Comparison of ENCODE assay signal across 8 cellular contexts in the genomic region with DNA sequence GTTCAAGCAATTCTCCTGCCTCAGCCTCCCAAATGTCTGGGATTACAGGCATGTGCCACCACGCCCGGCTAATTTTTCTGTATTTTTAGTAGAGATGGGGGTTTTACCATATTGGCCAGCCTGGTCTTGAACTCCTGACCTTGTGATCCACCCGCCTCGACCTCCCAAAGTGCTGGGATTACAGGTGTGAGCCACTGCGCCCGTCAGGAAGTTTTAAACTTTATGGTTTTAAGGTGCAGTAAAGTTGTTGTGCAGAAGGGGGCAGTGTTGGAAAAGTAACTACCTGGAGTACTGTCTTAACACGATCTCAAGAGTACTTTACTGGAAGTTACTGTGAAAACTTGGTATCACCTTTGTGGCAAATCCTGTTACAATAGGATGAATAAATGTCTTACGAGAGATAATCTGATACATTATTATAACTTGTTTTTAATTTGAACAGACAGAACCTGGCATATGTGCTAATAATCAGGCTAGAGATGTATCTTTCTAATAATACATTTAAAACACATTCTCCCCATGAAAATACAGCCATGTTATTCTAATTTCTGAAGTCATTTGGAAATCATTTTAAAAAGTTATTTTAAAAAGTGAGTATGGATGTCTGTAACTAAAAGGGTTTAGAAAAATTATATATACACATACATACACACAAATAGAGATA. TPM values are rescaled to one million over a fixed set of nuclear protein-coding genes. Genes with fewer than 3 reads are reported as not detected.
DNase-seq lines count a peak whose midpoint lies in the region; ATAC-seq and TF ChIP-seq lines count a peak whose summit lies in the region.

No MANE protein-coding gene starts in this region.

- no peak overlapping the region for H3K27ac Mint-ChIP-seq in activated naive CD4-positive, alpha-beta T cell treated with anti-CD3 and anti-CD28 coated beads, Interleukin-2, amount 10 ng/mL, durations not matched to agents 7 days and 5 days

- peak; percentile 34 for DNase-seq in GF-D8 (lab: John Stamatoyannopoulos, UW)
- DNase-seq in SHP77 (lab: John Stamatoyannopoulos, UW), result peak; percentile 15 to 52
- peak; percentile 70 for DNase-seq in activated naive CD4-positive, alpha-beta T cell treated with anti-CD3 and anti-CD28 coated beads, Interleukin-2, amount 10 ng/mL, durations not matched to agents 7 days and 5 days
- DNase-seq in heart right ventricle, result peak in 1 of 2 donors; percentile 47
- no peak for DNase-seq in sigmoid colon
- DNase-seq in epidermal melanocyte (ENCODE audit: insufficient read length, low spot score), result no peak

- CTCF ChIA-PET in activated naive CD4-positive, alpha-beta T cell treated with anti-CD3 and anti-CD28 coated beads, Interleukin-2, amount 10 ng/mL, durations not matched to agents 7 days and 5 days (lab: Charles Lee), result interaction anchor here (0.9 to 2.6 kb wide), 9 partner anchors 49 to 254 kb away, joined by 3 to 20 read pairs (median 4); partner anchors contain the start of gene TRMT61B

- ATAC-seq in heart right ventricle (peak in 5 of 8 donors; percentile 46 to 67 (median 65)), GM19455 (IDR thresholded peaks at IDR 0.05; ENCODE audit: unreplicated experiment) (no peak)

- H3K9me3 ChIP-seq in heart right ventricle (no peaks in the 10 kb centered on the region), sigmoid colon (no peaks in the 10 kb centered on the region)

- no peaks in the 10 kb centered on the region for H3K9me3 Mint-ChIP-seq in activated naive CD4-positive, alpha-beta T cell treated with anti-CD3 and anti-CD28 coated beads, Interleukin-2, amount 10 ng/mL, durations not matched to agents 7 days and 5 days

- no peak overlapping the region for H3K4me3 ChIP-seq in heart right ventricle
- H3K4me3 ChIP-seq in sigmoid colon, result no peak overlapping the region

- TF ChIP-seq EP300 in Ishikawa (IDR thresholded peaks at IDR 0.05; ENCODE audit: borderline replicate concordance) (no peak), sigmoid colon (IDR thresholded peaks at IDR 0.05) (no peak)

- peaks cover 12% of the 10 kb centered on the region for H3K27me3 Mint-ChIP-seq in activated naive CD4-positive, alpha-beta T cell treated with anti-CD3 and anti-CD28 coated beads, Interleukin-2, amount 10 ng/mL, durations not matched to agents 7 days and 5 days

- no peak overlapping the region for H3K4me3 Mint-ChIP-seq in activated naive CD4-positive, alpha-beta T cell treated with anti-CD3 and anti-CD28 coated beads, Interleukin-2, amount 10 ng/mL, durations not matched to agents 7 days and 5 days

- 3 to 6% methylated on average over 8 of the region's 8 CpGs for WGBS in heart right ventricle, 2 donors
- WGBS in sigmoid colon, 2 donors, result 2 to 6% methylated on average over 8 of the region's 8 CpGs

- H3K27me3 ChIP-seq in heart right ventricle (no peaks in the 10 kb centered on the region), sigmoid colon (no peaks in the 10 kb centered on the region)

- no peaks in the 10 kb centered on the region for H3K4me1 Mint-ChIP-seq in activated naive CD4-positive, alpha-beta T cell treated with anti-CD3 and anti-CD28 coated beads, Interleukin-2, amount 10 ng/mL, durations not matched to agents 7 days and 5 days

- peak; percentile 69 for TF ChIP-seq RAD21 in Ishikawa (IDR thresholded peaks at IDR 0.05; ENCODE audit: low read depth)

- H3K36me3 Mint-ChIP-seq in activated naive CD4-positive, alpha-beta T cell treated with anti-CD3 and anti-CD28 coated beads, Interleukin-2, amount 10 ng/mL, durations not matched to agents 7 days and 5 days, result no peaks in the 10 kb centered on the region

- H3K27ac ChIP-seq in heart right ventricle (no peak overlapping the region), sigmoid colon (no peak overlapping the region)

- intact Hi-C loops in heart right ventricle (cut with DNase I), result loop anchor here in 5 of 10 donors (10.0 kb wide), 3 partner anchors 133 to 383 kb away; no protein-coding TSS in a partner anchor
- intact Hi-C loops in sigmoid colon (cut with DNase I), result loop anchor here (10.0 kb wide), 1 partner anchor 1253 kb away; no protein-coding TSS in a partner anchor

- H3K4me1 ChIP-seq in heart right ventricle, result peaks cover 0 to 6% (median 0%) of the 10 kb centered on the region in 9 donors
- H3K4me1 ChIP-seq in sigmoid colon, result no peaks in the 10 kb centered on the region

- TF ChIP-seq POLR2A in sigmoid colon (IDR thresholded peaks at IDR 0.05), result no peak

- TF ChIP-seq CTCF in heart right ventricle (IDR thresholded peaks at IDR 0.05) (peak; percentile 50 to 79 (median 70)), sigmoid colon (IDR thresholded peaks at IDR 0.05) (peak; percentile 42 to 63 (median 54))

- no peaks in the 10 kb centered on the region for H3K36me3 ChIP-seq in heart right ventricle
- no peaks in the 10 kb centered on the region for H3K36me3 ChIP-seq in sigmoid colon

TF ChIP-seq in Ishikawa, 13 proteins besides CTCF, POLR2A, EP300 and RAD21:
- TF ChIP-seq ZBTB7A (IDR thresholded peaks at IDR 0.05; ENCODE audit: low read depth), result no peak
- TF ChIP-seq, protein P1, sequence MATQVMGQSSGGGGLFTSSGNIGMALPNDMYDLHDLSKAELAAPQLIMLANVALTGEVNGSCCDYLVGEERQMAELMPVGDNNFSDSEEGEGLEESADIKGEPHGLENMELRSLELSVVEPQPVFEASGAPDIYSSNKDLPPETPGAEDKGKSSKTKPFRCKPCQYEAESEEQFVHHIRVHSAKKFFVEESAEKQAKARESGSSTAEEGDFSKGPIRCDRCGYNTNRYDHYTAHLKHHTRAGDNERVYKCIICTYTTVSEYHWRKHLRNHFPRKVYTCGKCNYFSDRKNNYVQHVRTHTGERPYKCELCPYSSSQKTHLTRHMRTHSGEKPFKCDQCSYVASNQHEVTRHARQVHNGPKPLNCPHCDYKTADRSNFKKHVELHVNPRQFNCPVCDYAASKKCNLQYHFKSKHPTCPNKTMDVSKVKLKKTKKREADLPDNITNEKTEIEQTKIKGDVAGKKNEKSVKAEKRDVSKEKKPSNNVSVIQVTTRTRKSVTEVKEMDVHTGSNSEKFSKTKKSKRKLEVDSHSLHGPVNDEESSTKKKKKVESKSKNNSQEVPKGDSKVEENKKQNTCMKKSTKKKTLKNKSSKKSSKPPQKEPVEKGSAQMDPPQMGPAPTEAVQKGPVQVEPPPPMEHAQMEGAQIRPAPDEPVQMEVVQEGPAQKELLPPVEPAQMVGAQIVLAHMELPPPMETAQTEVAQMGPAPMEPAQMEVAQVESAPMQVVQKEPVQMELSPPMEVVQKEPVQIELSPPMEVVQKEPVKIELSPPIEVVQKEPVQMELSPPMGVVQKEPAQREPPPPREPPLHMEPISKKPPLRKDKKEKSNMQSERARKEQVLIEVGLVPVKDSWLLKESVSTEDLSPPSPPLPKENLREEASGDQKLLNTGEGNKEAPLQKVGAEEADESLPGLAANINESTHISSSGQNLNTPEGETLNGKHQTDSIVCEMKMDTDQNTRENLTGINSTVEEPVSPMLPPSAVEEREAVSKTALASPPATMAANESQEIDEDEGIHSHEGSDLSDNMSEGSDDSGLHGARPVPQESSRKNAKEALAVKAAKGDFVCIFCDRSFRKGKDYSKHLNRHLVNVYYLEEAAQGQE (IDR thresholded peaks at IDR 0.05; ENCODE audit: low read depth), result no peak
- no peak for TF ChIP-seq TAF1 (IDR thresholded peaks at IDR 0.05; ENCODE audit: low read depth)
- no peak for TF ChIP-seq EGR1 (IDR thresholded peaks at IDR 0.05)
- TF ChIP-seq, protein P2, sequence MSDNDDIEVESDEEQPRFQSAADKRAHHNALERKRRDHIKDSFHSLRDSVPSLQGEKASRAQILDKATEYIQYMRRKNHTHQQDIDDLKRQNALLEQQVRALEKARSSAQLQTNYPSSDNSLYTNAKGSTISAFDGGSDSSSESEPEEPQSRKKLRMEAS (IDR thresholded peaks at IDR 0.05), result no peak
- no peak for TF ChIP-seq TEAD4 (IDR thresholded peaks at IDR 0.05)
- TF ChIP-seq NFIC (IDR thresholded peaks at IDR 0.05), result no peak
- no peak for TF ChIP-seq CREB1 (IDR thresholded peaks at IDR 0.05; ENCODE audit: low read depth)
- no peak for TF ChIP-seq FOXM1 (IDR thresholded peaks at IDR 0.05; ENCODE audit: borderline replicate concordance, low read depth)
- no peak for TF ChIP-seq CEBPB (IDR thresholded peaks at IDR 0.05)
- TF ChIP-seq, protein P3, sequence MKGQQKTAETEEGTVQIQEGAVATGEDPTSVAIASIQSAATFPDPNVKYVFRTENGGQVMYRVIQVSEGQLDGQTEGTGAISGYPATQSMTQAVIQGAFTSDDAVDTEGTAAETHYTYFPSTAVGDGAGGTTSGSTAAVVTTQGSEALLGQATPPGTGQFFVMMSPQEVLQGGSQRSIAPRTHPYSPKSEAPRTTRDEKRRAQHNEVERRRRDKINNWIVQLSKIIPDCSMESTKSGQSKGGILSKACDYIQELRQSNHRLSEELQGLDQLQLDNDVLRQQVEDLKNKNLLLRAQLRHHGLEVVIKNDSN (IDR thresholded peaks at IDR 0.05), result no peak
- no peak for TF ChIP-seq YY1 (IDR thresholded peaks at IDR 0.05; ENCODE audit: low read depth)
- TF ChIP-seq TCF12 (IDR thresholded peaks at IDR 0.05; ENCODE audit: low read depth), result no peak
TF ChIP-seq in Ishikawa: peak in this region for 0.

RNA-seq across cellular contexts. Expression of gene SPDYA, which starts 10.8 kb away (rescaled TPM):
- total RNA-seq in heart right ventricle (under 1 TPM; 0.16 to 0.46 (median 0.28) TPM), sigmoid colon (1 to 10 TPM in 2 of 4 donors, under 1 TPM in 2; 0.66 to 2.2 (median 1.0) TPM)
- polyA plus RNA-seq in heart right ventricle (under 1 TPM; 0.07 to 0.15 TPM), sigmoid colon (1 to 10 TPM in 1 of 3 donors, under 1 TPM in 1, not detected in 1; 0.13 to 1.2 TPM)

RNA-seq across cellular contexts. Expression of gene TRMT61B, which starts 48.7 kb away (rescaled TPM):
- total RNA-seq in heart right ventricle (10 to 100 TPM; 13.5 to 25.0 (median 17.5) TPM), sigmoid colon (10 to 100 TPM in 2 of 4 donors, 1 to 10 TPM in 2; 8.6 to 16.8 (median 10.5) TPM)
- polyA plus RNA-seq in heart right ventricle (10 to 100 TPM; 15.8 to 54.1 TPM), sigmoid colon (10 to 100 TPM; 10.9 to 13.8 (median 12.2) TPM)

Comparison
In these comparisons a context has a peak if more than half of its experiments do, and no peak if none do; other contexts are left out.
1. DNase-seq: peak in GF-D8 (single experiment), SHP77 (2 of 2) and activated naive CD4-positive, alpha-beta T cell treated with anti-CD3 and anti-CD28 coated beads, Interleukin-2, amount 10 ng/mL, durations not matched to agents 7 days and 5 days (single experiment); none in sigmoid colon (single experiment) and epidermal melanocyte (single experiment).